In genomic region chr19:4575978-4576933, GRCh38 we compare ENCODE assay signal across 8 cellular contexts. TPM values are rescaled to one million over a fixed set of nuclear protein-coding genes. Genes with fewer than 3 reads are reported as not detected.
DNase-seq lines count a peak whose midpoint lies in the region; ATAC-seq and TF ChIP-seq lines count a peak whose summit lies in the region.

No MANE protein-coding gene starts in this region.

- DNase-seq in ELR (ENCODE audit: low read depth) = peak; percentile 76
- DNase-seq in M059J (ENCODE audit: low read depth) = peak; percentile 58
- DNase-seq in activated CD8-positive, alpha-beta memory T cell treated with anti-CD3 and anti-CD28 coated beads, Interleukin-2, amount 50 U/mL, for 24 hours (ENCODE audit: extremely low read depth) = peak; percentile 47
- peak; percentile 86 for DNase-seq in nephron progenitor cell
- DNase-seq in stimulated activated naive CD8-positive, alpha-beta T cell treated with anti-CD3 and anti-CD28 coated beads, Interleukin-15, amount 100 ng/mL, for 72 hours = peak; percentile 69 to 70
- no peak for DNase-seq in G401 (ENCODE audit: low spot score)

- no peak overlapping the region for H3K4me3 Mint-ChIP-seq in nephron progenitor cell
- peak overlapping the region; percentile 40 to 44 for H3K4me3 Mint-ChIP-seq in stimulated activated naive CD8-positive, alpha-beta T cell treated with anti-CD3 and anti-CD28 coated beads, Interleukin-15, amount 100 ng/mL, for 72 hours

- TF ChIP-seq CTCF in nephron progenitor cell (IDR thresholded peaks at IDR 0.05) = peak; percentile 58

- H3K27ac Mint-ChIP-seq in nephron progenitor cell = peak overlapping the region; percentile 43
- no peak overlapping the region for H3K27ac Mint-ChIP-seq in stimulated activated naive CD8-positive, alpha-beta T cell treated with anti-CD3 and anti-CD28 coated beads, Interleukin-15, amount 100 ng/mL, for 72 hours

- H3K36me3 Mint-ChIP-seq in nephron progenitor cell (ENCODE audit: low read depth) = no peaks in the 10 kb centered on the region

- in situ Hi-C loops in G401 (cut with HindIII; ENCODE audit: low sequenced_read_pairs) = no loop called here

- peaks cover 30% of the 10 kb centered on the region for H3K4me1 Mint-ChIP-seq in nephron progenitor cell
- H3K4me1 Mint-ChIP-seq in stimulated activated naive CD8-positive, alpha-beta T cell treated with anti-CD3 and anti-CD28 coated beads, Interleukin-15, amount 100 ng/mL, for 72 hours = peaks cover 20% of the 10 kb centered on the region

- H3K27me3 Mint-ChIP-seq in nephron progenitor cell (ENCODE audit: low read depth, poor library complexity) = peaks cover 42% of the 10 kb centered on the region
- peaks cover 77% of the 10 kb centered on the region for H3K27me3 Mint-ChIP-seq in stimulated activated naive CD8-positive, alpha-beta T cell treated with anti-CD3 and anti-CD28 coated beads, Interleukin-15, amount 100 ng/mL, for 72 hours

- no peaks in the 10 kb centered on the region for H3K9me3 Mint-ChIP-seq in nephron progenitor cell
- H3K9me3 Mint-ChIP-seq in stimulated activated naive CD8-positive, alpha-beta T cell treated with anti-CD3 and anti-CD28 coated beads, Interleukin-15, amount 100 ng/mL, for 72 hours = no peaks in the 10 kb centered on the region

- peak; percentile 33 for ATAC-seq in esophagus mucosa
- peak; percentile 67 for ATAC-seq in stimulated activated naive CD8-positive, alpha-beta T cell treated with anti-CD3 and anti-CD28 coated beads, Interleukin-15, amount 100 ng/mL, for 72 hours
- no peak for ATAC-seq in GM21423 (IDR thresholded peaks at IDR 0.05; ENCODE audit: unreplicated experiment)

RNA-seq across cellular contexts. Expression of gene SEMA6B, which starts 16.8 kb away (rescaled TPM):
- 0.89 and 1.6 TPM in 2 replicates for total RNA-seq in M059J (2014; rRNA removed; shearing (Covaris generic))
- total RNA-seq in esophagus mucosa = 2.0 TPM
- total RNA-seq in G401 (2014; rRNA removed; shearing (Covaris generic)) = 147 and 162 TPM in 2 replicates

RNA-seq across cellular contexts. Expression of gene LRG1, which starts 36.4 kb away (rescaled TPM):
- total RNA-seq in M059J (2014; rRNA removed; shearing (Covaris generic)) = 0.64 TPM in 1 of 2 replicates, not detected in the other
- 24.9 TPM for total RNA-seq in esophagus mucosa
- total RNA-seq in G401 (2014; rRNA removed; shearing (Covaris generic)) = 0.25 and 0.41 TPM in 2 replicates

RNA-seq across cellular contexts. Expression of gene PLIN5, which starts 41.2 kb away (rescaled TPM):
- total RNA-seq in M059J (2014; rRNA removed; shearing (Covaris generic)) = not detected in 2 replicates
- total RNA-seq in esophagus mucosa = 2.4 TPM
- total RNA-seq in G401 (2014; rRNA removed; shearing (Covaris generic)) = 3.5 TPM in 1 of 2 replicates, not detected in the other

RNA-seq across cellular contexts. Expression of gene PLIN4, which starts 58.0 kb away (rescaled TPM):
- total RNA-seq in M059J (2014; rRNA removed; shearing (Covaris generic)) = 0.02 TPM in 2 replicates
- total RNA-seq in esophagus mucosa = 0.96 TPM
- total RNA-seq in G401 (2014; rRNA removed; shearing (Covaris generic)) = 0.18 and 0.34 TPM in 2 replicates

Comparison
In these comparisons a context has a peak if more than half of its experiments do, and no peak if none do; other contexts are left out.
1. RNA of gene SEMA6B, which starts 16.8 kb away (total RNA-seq): 147 to 162 TPM in G401; 2.0 TPM in esophagus mucosa (single experiment) and 0.89 to 1.6 TPM in M059J; every median in the first group is over 10 times any median in the second.
2. RNA of gene LRG1, which starts 36.4 kb away (total RNA-seq): 24.9 TPM in esophagus mucosa (single experiment); 0.64 TPM in M059J and 0.25 to 0.41 TPM in G401; every median in the first group is over 10 times any median in the second.